10 cellular contexts compared by ENCODE assay signal in genomic region chr15:56608140-56608778, GRCh38.
A peak's percentile ranks its signal among the peaks of the same experiment; 100 is the strongest.
DNase-seq lines count a peak whose midpoint lies in the region; ATAC-seq lines count a peak whose summit lies in the region.
"Had no signal": no experiment of that assay in that cellular context is flagged by ENCODE, and none has a peak within 500 bp of the region (broad histone marks: within the 10 kb centered on the region; RNA-seq: fewer than 3 reads in every experiment).

No MANE protein-coding gene starts in this region.

- no peak overlapping the region for H2AK5ac ChIP-seq in neuronal stem cell (ENCODE audit: low read depth, low read length)

- no peaks in the 10 kb centered on the region for H3K36me3 ChIP-seq in neuronal stem cell (replicated peaks in 1 of 2; ENCODE audit: control insufficient read depth in 2 of 2, insufficient read depth in 2 of 2, low read length in 2 of 2)
- H3K36me3 ChIP-seq: left ventricle myocardium inferior had no signal

- H2BK15ac ChIP-seq in neuronal stem cell (ENCODE audit: low read length), result no peak overlapping the region

- H3K9me3 ChIP-seq in neuronal stem cell (replicated peaks in 1 of 2; ENCODE audit: control insufficient read depth in 2 of 2, insufficient read depth in 1 of 2, low read depth in 1 of 2, low read length in 2 of 2), result no peaks in the 10 kb centered on the region

- H3K18ac ChIP-seq in neuronal stem cell (ENCODE audit: low read length), result no peak overlapping the region

- no peaks in the 10 kb centered on the region for H3K4me1 ChIP-seq in neuronal stem cell (ENCODE audit: control insufficient read depth in 2 of 2, insufficient read depth in 1 of 2, low read depth in 1 of 2, low read length in 2 of 2)
- H3K4me1 ChIP-seq: left ventricle myocardium inferior had no signal

- peaks cover 0 to 2% (median 0%) of the 10 kb centered on the region in 3 experiments for H3K27me3 ChIP-seq in neuronal stem cell (ENCODE audit: control insufficient read depth in 3 of 3, insufficient read depth in 3 of 3, low read depth in 1 of 3, low read length in 3 of 3)

- no peak overlapping the region for H2BK5ac ChIP-seq in neuronal stem cell (ENCODE audit: low read length)

- no peak overlapping the region for H2AFZ ChIP-seq in neuronal stem cell (ENCODE audit: low read length)

- no peak overlapping the region for H3K4me2 ChIP-seq in neuronal stem cell (ENCODE audit: insufficient read depth, low read length, poor library complexity, severe bottlenecking)

- no peak overlapping the region for H4K91ac ChIP-seq in neuronal stem cell (ENCODE audit: low read depth, low read length, poor library complexity)

- ATAC-seq in GM18511 (IDR thresholded peaks at IDR 0.05; ENCODE audit: unreplicated experiment) (peak; percentile 96), GM21619 (IDR thresholded peaks at IDR 0.05; ENCODE audit: unreplicated experiment) (peak; percentile 96), HG03469 (IDR thresholded peaks at IDR 0.05; ENCODE audit: unreplicated experiment) (peak; percentile 94), left colon (no peak)

- no peaks in the 10 kb centered on the region for H3K79me1 ChIP-seq in neuronal stem cell (ENCODE audit: low read depth, low read length)

- no peak overlapping the region for H3K23ac ChIP-seq in neuronal stem cell (ENCODE audit: low read depth, low read length, poor library complexity)

- no CpG with 5 or more reads among the region's 1 CpG for WGBS in neuronal stem cell (ENCODE audit: extremely low coverage in 2 of 2, insufficient read length in 2 of 2, insufficient replicate concordance in 1 of 2), 2 donors

- DNase-seq in germinal center (ENCODE audit: low spot score) (peak; percentile 52), SIG-M5 treated with dmso at 0.1 percent for 504 hours (lab: John Stamatoyannopoulos, UW; ENCODE audit: unreplicated experiment) (no peak), NCI-H146 (lab: John Stamatoyannopoulos, UW) (no peak), left colon (no peak), neuronal stem cell (ENCODE audit: low spot score) (no peak)
- DNase-seq: left ventricle myocardium inferior, NCI-H1436 treated with DMSO at 0.1 percent for 48 hours had no signal

- H2BK12ac ChIP-seq in neuronal stem cell (ENCODE audit: low read length), result no peak overlapping the region

- no peak overlapping the region for H4K8ac ChIP-seq in neuronal stem cell (ENCODE audit: low read depth, low read length)

- no peak overlapping the region for H3K27ac ChIP-seq in neuronal stem cell (replicated peaks; ENCODE audit: low read length)
- H3K27ac ChIP-seq: left ventricle myocardium inferior had no signal

- no peak overlapping the region for H3K9ac ChIP-seq in neuronal stem cell (ENCODE audit: low read depth, low read length, poor library complexity)

- no peak overlapping the region for H2BK120ac ChIP-seq in neuronal stem cell (ENCODE audit: low read depth, low read length)

- H3K14ac ChIP-seq in neuronal stem cell (ENCODE audit: low read length), result no peak overlapping the region

- H3K4ac ChIP-seq in neuronal stem cell (ENCODE audit: low read length), result no peak overlapping the region

- H3K4me3 ChIP-seq in neuronal stem cell (ENCODE audit: low read length in 2 of 2), result no peak overlapping the region
- H3K4me3 ChIP-seq: left ventricle myocardium inferior had no signal

- intact Hi-C loops in left colon (cut with DNase I, micrococcal nuclease), result no loop called here
